11 cellular contexts compared by ENCODE assay signal in the genomic region with DNA sequence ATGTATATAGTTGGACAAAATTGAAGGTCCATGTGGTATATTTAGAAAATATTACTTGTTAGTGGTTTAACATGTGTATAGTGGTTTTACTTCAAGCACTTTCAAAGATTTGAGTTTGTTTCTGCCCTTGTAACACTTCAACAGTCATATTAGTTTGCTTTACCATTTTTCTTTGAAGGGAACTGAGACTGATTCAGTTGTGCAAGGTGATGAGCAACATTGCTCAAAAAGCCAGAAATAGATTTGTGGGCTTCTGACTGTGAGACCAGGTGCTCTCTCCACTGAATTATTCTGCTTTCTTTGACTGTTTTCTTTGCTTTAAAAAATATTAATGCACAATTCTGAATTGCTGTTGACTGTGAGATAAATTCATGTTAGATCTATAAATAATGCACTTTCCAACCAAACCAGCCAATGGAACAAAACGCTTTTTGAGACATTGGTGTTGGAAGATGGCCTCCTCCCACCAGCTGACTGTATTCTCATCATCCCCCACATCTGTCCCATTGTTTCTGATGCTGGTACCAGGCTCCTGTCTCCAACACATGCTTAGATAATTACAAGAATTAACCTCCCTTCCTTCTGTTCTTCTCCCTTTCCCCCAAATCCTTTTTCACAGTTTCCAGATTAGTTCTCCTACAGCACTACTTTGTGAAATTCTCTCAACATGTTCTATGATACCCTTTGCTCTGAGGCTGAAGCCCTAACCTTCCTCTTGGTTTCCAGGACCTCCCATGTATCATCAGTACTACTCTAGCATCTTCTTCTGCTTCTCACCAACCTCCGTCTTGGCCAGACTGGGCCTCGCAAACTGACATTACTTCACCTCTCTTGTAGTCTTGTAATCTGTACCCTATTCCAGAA. TPM values are rescaled to one million over a fixed set of nuclear protein-coding genes. Genes with fewer than 3 reads are reported as not detected.
DNase-seq lines count a peak whose midpoint lies in the region; ATAC-seq and TF ChIP-seq lines count a peak whose summit lies in the region.
"Had no signal": no experiment of that assay in that cellular context is flagged by ENCODE, and none has a peak within 500 bp of the region (broad histone marks: within the 10 kb centered on the region; RNA-seq: fewer than 3 reads in every experiment).

No MANE protein-coding gene starts in this region.

- H3K27ac Mint-ChIP-seq in activated T-helper 17 cell treated with anti-CD3 and anti-CD28 coated beads, Interleukin-2, amount 50 U/mL, for 72 hours = peak overlapping the region; percentile 29

- H3K36me3 ChIP-seq in tibial artery (no peaks in the 10 kb centered on the region), tibial nerve (no peaks in the 10 kb centered on the region), heart left ventricle (no peaks in the 10 kb centered on the region)

- no peaks in the 10 kb centered on the region for H3K27me3 Mint-ChIP-seq in activated T-helper 17 cell treated with anti-CD3 and anti-CD28 coated beads, Interleukin-2, amount 50 U/mL, for 72 hours

- intact Hi-C loops in tibial artery (cut with DNase I; ENCODE audit: low total_unique reads) = no loop called here
- intact Hi-C loops in heart left ventricle (cut with DNase I) = no loop called here

- peaks cover 62% of the 10 kb centered on the region for H3K4me1 Mint-ChIP-seq in activated T-helper 17 cell treated with anti-CD3 and anti-CD28 coated beads, Interleukin-2, amount 50 U/mL, for 72 hours

- no peaks in the 10 kb centered on the region for H3K9me3 Mint-ChIP-seq in activated T-helper 17 cell treated with anti-CD3 and anti-CD28 coated beads, Interleukin-2, amount 50 U/mL, for 72 hours

- 94 to 96% methylated on average over 3 of the region's 3 CpGs for WGBS in tibial nerve, 2 donors
- 67 to 80% (median 70%) methylated on average over 3 of the region's 3 CpGs for WGBS in heart left ventricle, 4 donors

- H3K36me3 Mint-ChIP-seq in activated T-helper 17 cell treated with anti-CD3 and anti-CD28 coated beads, Interleukin-2, amount 50 U/mL, for 72 hours (ENCODE audit: low read depth) = no peaks in the 10 kb centered on the region

- TF ChIP-seq POLR2A in tibial nerve (IDR thresholded peaks at IDR 0.05) (no peak), heart left ventricle (IDR thresholded peaks at IDR 0.05) (no peak)

- peaks cover 0 to 45% (median under 1%) of the 10 kb centered on the region in 4 donors for H3K4me1 ChIP-seq in tibial artery
- peaks cover 0 to 7% (median 2%) of the 10 kb centered on the region in 4 donors for H3K4me1 ChIP-seq in tibial nerve
- peaks cover 8 to 83% (median 53%) of the 10 kb centered on the region in 12 donors for H3K4me1 ChIP-seq in heart left ventricle

- DNase-seq in GM10266 (ENCODE audit: extremely low spot score) = peak; percentile 38
- DNase-seq in tibial artery = no peak
- no peak for DNase-seq in tibial nerve (ENCODE audit: low spot score in 2 of 2)
- DNase-seq in heart left ventricle = no peak
- no peak for DNase-seq in NCI-H1092 treated with DMSO at 0.1 percent for 48 hours (lab: John Stamatoyannopoulos, UW)
- DNase-seq: activated CD4-positive, alpha-beta T cell treated with anti-CD3 and anti-CD28 coated beads, Interleukin-2, amount 50 U/mL, for 1 hour; GDM1; NCI-H1417 treated with DMSO at 0.1 percent for 48 hours had no signal

- H3K4me3 ChIP-seq in tibial artery (no peak overlapping the region), tibial nerve (no peak overlapping the region), heart left ventricle (no peak overlapping the region)

- TF ChIP-seq CTCF in GM10266 (IDR thresholded peaks at IDR 0.05; ENCODE audit: control insufficient read depth, insufficient read depth, low read depth, missing control alignments) = no peak
- no peak for TF ChIP-seq CTCF in tibial artery (IDR thresholded peaks at IDR 0.05)
- TF ChIP-seq CTCF in tibial nerve (IDR thresholded peaks at IDR 0.05) = no peak
- no peak for TF ChIP-seq CTCF in heart left ventricle (IDR thresholded peaks at IDR 0.05)

- TF ChIP-seq EP300 in tibial nerve (IDR thresholded peaks at IDR 0.05) = no peak

- H3K4me3 Mint-ChIP-seq in activated T-helper 17 cell treated with anti-CD3 and anti-CD28 coated beads, Interleukin-2, amount 50 U/mL, for 72 hours = peak overlapping the region; percentile 46

- H3K9me3 ChIP-seq in tibial artery (no peaks in the 10 kb centered on the region), tibial nerve (no peaks in the 10 kb centered on the region), heart left ventricle (no peaks in the 10 kb centered on the region)

- ATAC-seq in GM19455 (IDR thresholded peaks at IDR 0.05; ENCODE audit: unreplicated experiment) (peak; percentile 93), HG03135 (IDR thresholded peaks at IDR 0.05; ENCODE audit: unreplicated experiment) (peak; percentile 96), heart left ventricle (no peak)
- ATAC-seq in activated T-helper 17 cell treated with anti-CD3 and anti-CD28 coated beads, Interleukin-2, amount 50 U/mL, for 72 hours (replicated peaks) = peak; percentile 73

- H3K27me3 ChIP-seq in tibial artery (no peaks in the 10 kb centered on the region), tibial nerve (no peaks in the 10 kb centered on the region), heart left ventricle (no peaks in the 10 kb centered on the region)

- H3K27ac ChIP-seq in tibial artery = no peak overlapping the region
- no peak overlapping the region for H3K27ac ChIP-seq in tibial nerve
- H3K27ac ChIP-seq in heart left ventricle = peak overlapping the region in 1 of 12 donors; percentile 15

RNA-seq across cellular contexts. Expression of a gene that starts 27.9 kb away (rescaled TPM):
- 10 to 100 TPM; 15.1 to 16.2 TPM for total RNA-seq in activated T-helper 17 cell treated with anti-CD3 and anti-CD28 coated beads, Interleukin-2, amount 50 U/mL, for 72 hours
- total RNA-seq in tibial nerve (10 to 100 TPM; 17.7 to 39.3 (median 29.0) TPM), heart left ventricle (10 to 100 TPM; 47.1 to 80.9 (median 54.7) TPM)
- 10 to 100 TPM; 10.4 to 21.1 TPM for polyA plus RNA-seq in heart left ventricle

Comparison
In these comparisons a context has a peak if more than half of its experiments do, and no peak if none do; other contexts are left out.
1. ATAC-seq: peak in GM19455 (single experiment), HG03135 (single experiment) and activated T-helper 17 cell treated with anti-CD3 and anti-CD28 coated beads, Interleukin-2, amount 50 U/mL, for 72 hours (single experiment); none in heart left ventricle (0 of 4).